In the genomic region with DNA sequence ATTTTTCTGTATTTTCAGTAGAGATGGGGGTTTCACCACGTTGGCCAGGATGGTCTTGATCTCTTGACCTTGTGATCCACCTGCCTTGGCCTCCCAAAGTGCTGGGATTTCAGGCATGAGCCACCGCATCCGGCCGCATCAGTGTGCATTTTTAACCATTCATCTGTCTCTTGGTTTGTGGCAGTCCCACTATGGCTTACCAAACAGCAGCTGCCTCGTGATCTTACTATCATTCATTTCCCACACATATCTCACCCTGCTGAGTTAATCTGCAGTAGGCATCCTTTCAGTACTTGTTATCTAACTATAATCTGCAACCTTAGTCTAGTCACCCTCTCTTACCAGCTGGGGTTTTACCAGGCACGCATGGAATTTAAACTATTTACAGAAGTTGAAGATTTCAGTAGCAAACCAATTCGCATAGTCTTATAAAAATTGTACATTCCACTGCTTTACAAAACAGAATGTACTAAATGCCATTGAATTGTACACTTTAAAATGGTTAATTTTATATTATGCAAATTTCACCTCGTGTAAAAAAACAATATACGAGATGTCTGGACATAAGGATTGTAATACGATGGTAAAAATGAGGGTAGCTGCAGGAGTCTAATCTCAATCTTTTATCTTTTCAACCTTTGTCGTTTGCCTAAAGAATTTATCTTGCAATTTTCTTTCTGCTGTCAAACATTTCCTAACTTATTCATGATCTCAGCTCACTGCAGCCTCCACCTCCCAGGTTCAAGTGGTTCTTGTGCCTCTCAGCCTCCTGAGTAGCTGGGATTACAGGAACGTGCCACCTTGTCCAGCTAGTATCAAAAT, we compare ENCODE assay signal across 17 cellular contexts. TPM values are rescaled to one million over a fixed set of nuclear protein-coding genes. Genes with fewer than 3 reads are reported as not detected.
DNase-seq lines count a peak whose midpoint lies in the region; ATAC-seq and TF ChIP-seq lines count a peak whose summit lies in the region.
"Had no signal": no experiment of that assay in that cellular context is flagged by ENCODE, and none has a peak within 500 bp of the region (broad histone marks: within the 10 kb centered on the region; RNA-seq: fewer than 3 reads in every experiment).

No MANE protein-coding gene starts in this region.

- no peak overlapping the region for H3K27ac ChIP-seq in A673 (ENCODE audit: low read depth, low read length, poor library complexity, severe bottlenecking)
- no peak overlapping the region for H3K27ac ChIP-seq in HCT116 (ENCODE audit: low read depth, low read length)
- peak overlapping the region; percentile 74 for H3K27ac ChIP-seq in SJSA1
- H3K27ac ChIP-seq: ovary, tibial nerve had no signal

- peaks cover 10% of the 10 kb centered on the region for H3K27me3 ChIP-seq in A673 (replicated peaks; ENCODE audit: insufficient read depth, low read depth, low read length, poor library complexity)
- H3K27me3 ChIP-seq in HCT116 (ENCODE audit: insufficient read depth, low read length), result no peaks in the 10 kb centered on the region
- no peaks in the 10 kb centered on the region for H3K27me3 ChIP-seq in SJSA1 (replicated peaks)
- H3K27me3 ChIP-seq: ovary, tibial nerve had no signal

- no peaks in the 10 kb centered on the region for H3K9me2 ChIP-seq in HCT116 (ENCODE audit: insufficient read depth)

- ATAC-seq in HCT116, result no peak
- ATAC-seq in GM21447 (IDR thresholded peaks at IDR 0.05; ENCODE audit: unreplicated experiment), result no peak
- ATAC-seq in GM21786 (IDR thresholded peaks at IDR 0.05; ENCODE audit: unreplicated experiment), result no peak
- ATAC-seq in HG03095 (IDR thresholded peaks at IDR 0.05; ENCODE audit: unreplicated experiment), result no peak

- TF ChIP-seq POLR2A in HCT116 (IDR thresholded peaks at IDR 0.05; ENCODE audit: borderline replicate concordance, extremely low read depth, insufficient read depth, insufficient read length), result no peak

- no peaks in the 10 kb centered on the region for H3K79me2 ChIP-seq in HCT116 (ENCODE audit: insufficient read depth, low read length)

- DNase-seq in A673 (ENCODE audit: low spot score), result peak; percentile 60
- DNase-seq in HCT116 (ENCODE audit: low read depth, low spot score), result no peak
- peak; percentile 58 to 80 for DNase-seq in SJSA1 (ENCODE audit: low read depth in 1 of 2, low spot score in 2 of 2)
- DNase-seq in hepatic stellate cell (ENCODE audit: low spot score), result peak; percentile 69
- no peak for DNase-seq in cerebellum (ENCODE audit: low spot score)
- DNase-seq: activated naive CD4-positive, alpha-beta T cell treated with anti-CD3 and anti-CD28 coated beads for 36 hours; AML-193; central memory CD4-positive, alpha-beta T cell; DMS79 treated with DMSO at 0.1 percent for 48 hours; H7; NCI-H1436; NCI-H524 treated with DMSO at 0.1 percent for 48 hours; ovary had no signal

- POLR2A ChIA-PET in A673 (lab: Charles Lee; ENCODE audit: low non-redundant PET), result no interaction called here
- POLR2A ChIA-PET in HCT116 (lab: Charles Lee), result no interaction called here

- no peak overlapping the region for H3K4me2 ChIP-seq in HCT116 (ENCODE audit: low read length)

- no peaks in the 10 kb centered on the region for H3K36me3 ChIP-seq in A673 (ENCODE audit: insufficient read depth, low read length, poor library complexity, severe bottlenecking)
- no peaks in the 10 kb centered on the region for H3K36me3 ChIP-seq in HCT116 (ENCODE audit: control insufficient read depth in 1 of 2, insufficient read depth in 2 of 2, low read length in 2 of 2)
- H3K36me3 ChIP-seq in SJSA1, result peaks cover 4% of the 10 kb centered on the region
- H3K36me3 ChIP-seq: ovary, tibial nerve had no signal

- intact Hi-C loops in A673 (cut with micrococcal nuclease; ENCODE audit: unreplicated experiment), result no loop called here
- intact Hi-C loops in HCT116 (cut with micrococcal nuclease), result no loop called here

- H4K20me1 ChIP-seq in HCT116 (ENCODE audit: insufficient read depth), result no peaks in the 10 kb centered on the region

- no peaks in the 10 kb centered on the region for H3K4me1 ChIP-seq in A673 (ENCODE audit: insufficient read depth, low read length, poor library complexity, severe bottlenecking)
- peaks cover 0 to 4% of the 10 kb centered on the region in 2 experiments; a peak in 2 of 4 replicates for H3K4me1 ChIP-seq in HCT116 (ENCODE audit: control insufficient read depth in 1 of 2, insufficient read depth in 2 of 2, low read length in 2 of 2)
- H3K4me1 ChIP-seq in SJSA1 (replicated peaks), result peaks cover 18% of the 10 kb centered on the region
- H3K4me1 ChIP-seq: tibial nerve had no signal

- H3K9ac ChIP-seq in HCT116 (ENCODE audit: low read length), result no peak overlapping the region

- no peak for TF ChIP-seq RAD21 in HCT116 (IDR thresholded peaks at IDR 0.05; ENCODE audit: low read depth)

- H2AFZ ChIP-seq in HCT116 (ENCODE audit: low read depth, low read length, poor library complexity, severe bottlenecking), result peak overlapping the region; percentile 16

- BruUV-seq in A673 (replicated peaks; lab: Mats Ljungman, UMichigan) (no TSS peak), HCT116 (replicated peaks; lab: Mats Ljungman, UMichigan) (no TSS peak)

- CTCF ChIA-PET in A673 (lab: Charles Lee) (no interaction called here), HCT116 (lab: Charles Lee) (no interaction called here)

- H3K9me3 ChIP-seq in A673 (ENCODE audit: low read depth, low read length, poor library complexity, severe bottlenecking) (no peaks in the 10 kb centered on the region), HCT116 (ENCODE audit: control insufficient read depth in 1 of 2, insufficient read depth in 1 of 2, low read depth in 1 of 2, low read length in 2 of 2) (no peaks in the 10 kb centered on the region), SJSA1 (replicated peaks) (no peaks in the 10 kb centered on the region)
- H3K9me3 ChIP-seq: ovary, tibial nerve had no signal

- H3K4me3 ChIP-seq in A673 (ENCODE audit: low read depth, low read length, poor library complexity, severe bottlenecking) (no peak overlapping the region), HCT116 (replicated peaks in 1 of 2; ENCODE audit: low read depth in 1 of 2, low read length in 2 of 2) (no peak overlapping the region), SJSA1 (no peak overlapping the region)
- H3K4me3 ChIP-seq: ovary, tibial nerve had no signal

- RAD21 ChIA-PET in HCT116 (lab: Charles Lee; ENCODE audit: low non-redundant PET in 1 of 2, low total read pairs in 2 of 2, uncharacterized antibody in 2 of 2, unreplicated experiment in 2 of 2), result no interaction called here

- TF ChIP-seq CTCF in A673 (conservative IDR thresholded peaks at IDR 0.05; ENCODE audit: low read depth, low read length) (no peak), HCT116 (IDR thresholded peaks at IDR 0.05 in 2 of 3, conservative IDR thresholded peaks at IDR 0.05 in 1 of 3; ENCODE audit: borderline replicate concordance in 1 of 3, insufficient read depth in 1 of 3, low read depth in 2 of 3, low read length in 2 of 3) (no peak)

TF ChIP-seq in HCT116, 20 proteins besides CTCF, POLR2A, EP300 and RAD21 (continues in another document):
- no peak for TF ChIP-seq ZBTB33 (IDR thresholded peaks at IDR 0.05; ENCODE audit: extremely low read depth, insufficient replicate concordance, low read length)
- TF ChIP-seq ZNF274 (IDR thresholded peaks at IDR 0.05; ENCODE audit: low read depth, low read length), result no peak
- no peak for TF ChIP-seq FOSL1 (IDR thresholded peaks at IDR 0.05; ENCODE audit: low read depth)
- TF ChIP-seq POLR2AphosphoS5 (IDR thresholded peaks at IDR 0.05; ENCODE audit: low read depth, low read length), result no peak
- no peak for TF ChIP-seq EZH2 (IDR thresholded peaks at IDR 0.05)
- TF ChIP-seq YY1 (IDR thresholded peaks at IDR 0.05; ENCODE audit: extremely low read depth, insufficient replicate concordance, low read depth, low read length), result no peak
- no peak for TF ChIP-seq JUND (IDR thresholded peaks at IDR 0.05)
- no peak for TF ChIP-seq MAX (IDR thresholded peaks at IDR 0.05)
- TF ChIP-seq SIN3A (IDR thresholded peaks at IDR 0.05; ENCODE audit: low read depth), result no peak

RNA-seq across cellular contexts. Expression of gene TBC1D12, which starts 4.6 kb away (rescaled TPM):
- total RNA-seq in A673 (2021) (1.6 TPM in 2 replicates), HCT116 (2021; ENCODE audit: unreplicated experiment) (7.1 TPM), cerebellum (54.8 TPM)
- polyA plus RNA-seq in HCT116 (2012), result 2.5 and 3.0 TPM in 2 replicates
- 12.1 and 22.3 TPM in 2 replicates for total RNA-seq in SJSA1 (2014; rRNA removed; shearing (Covaris generic))

RNA-seq across cellular contexts. Expression of gene NOC3L, which starts 35.0 kb away (rescaled TPM):
- total RNA-seq in A673 (2021) (36.8 and 48.6 TPM in 2 replicates), HCT116 (2021; ENCODE audit: unreplicated experiment) (45.5 TPM), cerebellum (22.0 TPM)
- polyA plus RNA-seq in HCT116 (2012), result 7.5 and 11.8 TPM in 2 replicates
- total RNA-seq in SJSA1 (2014; rRNA removed; shearing (Covaris generic)), result 35.6 and 48.3 TPM in 2 replicates

Comparison
In these comparisons a context has a peak if more than half of its experiments do, and no peak if none do; other contexts are left out.
1. DNase-seq: peak in A673 (single experiment), SJSA1 (2 of 2) and hepatic stellate cell (single experiment); none in HCT116 (single experiment) and cerebellum (single experiment).